In genomic region chr16:27439273-27440018, GRCh38 we compare ENCODE assay signal across 16 cellular contexts. TPM values are rescaled to one million over a fixed set of nuclear protein-coding genes. Genes with fewer than 3 reads are reported as not detected.
DNase-seq lines count a peak whose midpoint lies in the region; ATAC-seq and TF ChIP-seq lines count a peak whose summit lies in the region.
"Had no signal": no experiment of that assay in that cellular context is flagged by ENCODE, and none has a peak within 500 bp of the region (broad histone marks: within the 10 kb centered on the region; RNA-seq: fewer than 3 reads in every experiment).

No MANE protein-coding gene starts in this region.

- H3K36me3 ChIP-seq in endodermal cell (ENCODE audit: control insufficient read depth, insufficient read depth, low read length) (no peaks in the 10 kb centered on the region), spleen (peaks cover 0 to 93% (median 15%) of the 10 kb centered on the region in 6 donors)
- H3K36me3 ChIP-seq: left ventricle myocardium inferior had no signal

- H3K36me3 Mint-ChIP-seq in activated CD4-positive, alpha-beta T cell treated with anti-CD3 and anti-CD28 coated beads for 36 hours (ENCODE audit: low read depth), result peaks cover 89% of the 10 kb centered on the region
- H3K36me3 Mint-ChIP-seq in T-cell, result peaks cover 68% of the 10 kb centered on the region
- H3K36me3 Mint-ChIP-seq in endodermal cell (ENCODE audit: low read depth), result no peaks in the 10 kb centered on the region

- TF ChIP-seq POLR2A in spleen (IDR thresholded peaks at IDR 0.05), result no peak

- peaks cover 11% of the 10 kb centered on the region for H3K4me1 Mint-ChIP-seq in activated CD4-positive, alpha-beta T cell treated with anti-CD3 and anti-CD28 coated beads for 36 hours
- H3K4me1 Mint-ChIP-seq in T-cell (peaks cover 2 to 9% (median 9%) of the 10 kb centered on the region in 3 donors), endodermal cell (no peaks in the 10 kb centered on the region)

- H3K9me3 ChIP-seq in endodermal cell (ENCODE audit: control insufficient read depth, low read length) (peaks cover 2% of the 10 kb centered on the region), spleen (peaks cover 0 to 8% (median 7%) of the 10 kb centered on the region in 8 donors)

- H3K4me3 Mint-ChIP-seq in activated CD4-positive, alpha-beta T cell treated with anti-CD3 and anti-CD28 coated beads for 36 hours, result no peak overlapping the region
- no peak overlapping the region for H3K4me3 Mint-ChIP-seq in T-cell
- H3K4me3 Mint-ChIP-seq in endodermal cell, result no peak overlapping the region

- CTCF ChIA-PET in activated CD4-positive, alpha-beta T cell treated with anti-CD3 and anti-CD28 coated beads for 36 hours (lab: Charles Lee), result interaction anchor here (0.7 kb wide), 1 partner anchor 725 kb away, joined by 3 read pairs; no protein-coding TSS in a partner anchor
- CTCF ChIA-PET in T-cell (lab: Charles Lee), result interaction anchor here in 1 of 2 donors (0.6 kb wide), 1 partner anchor 74 kb away, joined by 3 read pairs; no protein-coding TSS in a partner anchor

- peak overlapping the region; percentile 8 for H3K27ac Mint-ChIP-seq in activated CD4-positive, alpha-beta T cell treated with anti-CD3 and anti-CD28 coated beads for 36 hours
- H3K27ac Mint-ChIP-seq in T-cell (peak overlapping the region; percentile 3 to 62), endodermal cell (no peak overlapping the region)

- DNase-seq in activated CD4-positive, alpha-beta T cell treated with anti-CD3 and anti-CD28 coated beads for 36 hours, result peak; percentile 2
- no peak for DNase-seq in activated CD4-positive, alpha-beta T cell treated with anti-CD3 and anti-CD28 coated beads for 4 hours
- DNase-seq in T-cell (no peak), endodermal cell (peak; percentile 52), spleen (peak; percentile 39), NCI-H2196 (lab: John Stamatoyannopoulos, UW; ENCODE audit: unreplicated experiment) (no peak), NCI-H748 treated with DMSO at 0.1 percent for 48 hours (lab: John Stamatoyannopoulos, UW) (no peak)
- DNase-seq: GF-D8, hippocampal formation, KG1, left ventricle myocardium inferior, NCI-H1417, NCI-H226 had no signal

- intact Hi-C loops in activated CD4-positive, alpha-beta T cell treated with anti-CD3 and anti-CD28 coated beads for 36 hours (cut with DNase I, micrococcal nuclease), result no loop called here
- intact Hi-C loops in spleen (cut with DNase I; ENCODE audit: low total_unique reads), result no loop called here

- no peaks in the 10 kb centered on the region for H3K27me3 Mint-ChIP-seq in activated CD4-positive, alpha-beta T cell treated with anti-CD3 and anti-CD28 coated beads for 36 hours
- H3K27me3 Mint-ChIP-seq in T-cell (no peaks in the 10 kb centered on the region), endodermal cell (ENCODE audit: insufficient read depth) (no peaks in the 10 kb centered on the region)

- H3K9ac ChIP-seq in endodermal cell (ENCODE audit: extremely low read depth, low read length, poor library complexity, severe bottlenecking), result no peak overlapping the region

- WGBS in endodermal cell (ENCODE audit: insufficient coverage in 1 of 2, insufficient read length in 1 of 2), 2 experiments, result 77 to 78% methylated on average over 17 to 18 of the region's 18 CpGs
- WGBS in spleen, 5 donors, result 73 to 82% (median 78%) methylated on average over 15 to 18 of the region's 18 CpGs

- no peak overlapping the region for H3K27ac ChIP-seq in endodermal cell (ENCODE audit: low read depth, low read length)
- no peak overlapping the region for H3K27ac ChIP-seq in spleen
- H3K27ac ChIP-seq: A549, dorsolateral prefrontal cortex, left ventricle myocardium inferior had no signal

- no peaks in the 10 kb centered on the region for H3K27me3 ChIP-seq in endodermal cell (ENCODE audit: control insufficient read depth, insufficient read depth, low read length, poor library complexity, severe bottlenecking)
- H3K27me3 ChIP-seq in spleen (replicated peaks in 1 of 7), result no peaks in the 10 kb centered on the region

- no peak for ATAC-seq in activated CD4-positive, alpha-beta T cell treated with anti-CD3 and anti-CD28 coated beads for 36 hours
- no peak for ATAC-seq in T-cell (replicated peaks in 1 of 4)
- no peak for ATAC-seq in HG02571 (IDR thresholded peaks at IDR 0.05; ENCODE audit: unreplicated experiment)
- ATAC-seq: A549 had no signal

- TF ChIP-seq CTCF in endodermal cell (conservative IDR thresholded peaks at IDR 0.05) (no peak), spleen (IDR thresholded peaks at IDR 0.05 in 8 of 11, conservative IDR thresholded peaks at IDR 0.05 in 3 of 11) (no peak)

- H3K9me3 Mint-ChIP-seq in activated CD4-positive, alpha-beta T cell treated with anti-CD3 and anti-CD28 coated beads for 36 hours (ENCODE audit: low read depth), result peaks cover 2% of the 10 kb centered on the region
- H3K9me3 Mint-ChIP-seq in T-cell, result peaks cover 0 to 6% (median 0%) of the 10 kb centered on the region in 3 donors
- H3K9me3 Mint-ChIP-seq in endodermal cell, result peaks cover 6% of the 10 kb centered on the region

- POLR2A ChIA-PET in activated CD4-positive, alpha-beta T cell treated with anti-CD3 and anti-CD28 coated beads for 36 hours (lab: Charles Lee), result interaction anchor here (0.6 kb wide), 1 partner anchor 49 kb away, joined by 3 read pairs; no protein-coding TSS in a partner anchor
- POLR2A ChIA-PET in T-cell (lab: Charles Lee), result interaction anchor here in 1 of 2 donors (0.6 to 0.8 kb wide), 2 partner anchors 8 to 122 kb away, joined by 3 to 4 read pairs; no protein-coding TSS in a partner anchor

- H3K4me1 ChIP-seq in endodermal cell (ENCODE audit: control insufficient read depth, insufficient read depth, low read length) (no peaks in the 10 kb centered on the region), spleen (peaks cover 0 to 6% (median 0%) of the 10 kb centered on the region in 6 donors)
- H3K4me1 ChIP-seq: A549, left ventricle myocardium inferior had no signal

- H3K4me3 ChIP-seq in endodermal cell (ENCODE audit: low read length) (no peak overlapping the region), spleen (no peak overlapping the region)
- H3K4me3 ChIP-seq: A549, dorsolateral prefrontal cortex, left ventricle myocardium inferior had no signal

RNA-seq across cellular contexts. Expression of gene IL21R, which starts 37.5 kb away (rescaled TPM):
- total RNA-seq in activated CD4-positive, alpha-beta T cell treated with anti-CD3 and anti-CD28 coated beads for 36 hours, result 10 to 100 TPM; 61.8 to 73.5 TPM
- 10 to 100 TPM; 35.6 to 44.3 (median 38.2) TPM for total RNA-seq in T-cell
- under 1 TPM in 1 of 2 donors, not detected in 1; 0.18 TPM for total RNA-seq in endodermal cell
- polyA plus RNA-seq in endodermal cell (2013, experiment 1 of 2), result 0.57 TPM
- polyA plus RNA-seq in endodermal cell (2013, experiment 2 of 2), result 0.17 TPM
- 10 to 100 TPM in 6 of 7 donors, 1 to 10 TPM in 1; 8.7 to 19.7 (median 13.0) TPM for total RNA-seq in spleen
- polyA plus RNA-seq in spleen, result 1 to 10 TPM; 2.7 to 6.0 (median 3.3) TPM

Comparison
In these comparisons a context has a peak if more than half of its experiments do, and no peak if none do; other contexts are left out.
1. DNase-seq: peak in activated CD4-positive, alpha-beta T cell treated with anti-CD3 and anti-CD28 coated beads for 36 hours (single experiment), endodermal cell (single experiment) and spleen (single experiment); none in activated CD4-positive, alpha-beta T cell treated with anti-CD3 and anti-CD28 coated beads for 4 hours (0 of 2), T-cell (0 of 34), NCI-H2196 (single experiment) and NCI-H748 treated with DMSO at 0.1 percent for 48 hours (single experiment).
2. RNA of gene IL21R, which starts 37.5 kb away (total RNA-seq): 61.8 to 73.5 TPM in activated CD4-positive, alpha-beta T cell treated with anti-CD3 and anti-CD28 coated beads for 36 hours, 35.6 to 44.3 TPM in T-cell and 8.7 to 19.7 TPM in spleen; 0.18 TPM in endodermal cell; every median in the first group is over 4 times any median in the second.